In the genomic region with DNA sequence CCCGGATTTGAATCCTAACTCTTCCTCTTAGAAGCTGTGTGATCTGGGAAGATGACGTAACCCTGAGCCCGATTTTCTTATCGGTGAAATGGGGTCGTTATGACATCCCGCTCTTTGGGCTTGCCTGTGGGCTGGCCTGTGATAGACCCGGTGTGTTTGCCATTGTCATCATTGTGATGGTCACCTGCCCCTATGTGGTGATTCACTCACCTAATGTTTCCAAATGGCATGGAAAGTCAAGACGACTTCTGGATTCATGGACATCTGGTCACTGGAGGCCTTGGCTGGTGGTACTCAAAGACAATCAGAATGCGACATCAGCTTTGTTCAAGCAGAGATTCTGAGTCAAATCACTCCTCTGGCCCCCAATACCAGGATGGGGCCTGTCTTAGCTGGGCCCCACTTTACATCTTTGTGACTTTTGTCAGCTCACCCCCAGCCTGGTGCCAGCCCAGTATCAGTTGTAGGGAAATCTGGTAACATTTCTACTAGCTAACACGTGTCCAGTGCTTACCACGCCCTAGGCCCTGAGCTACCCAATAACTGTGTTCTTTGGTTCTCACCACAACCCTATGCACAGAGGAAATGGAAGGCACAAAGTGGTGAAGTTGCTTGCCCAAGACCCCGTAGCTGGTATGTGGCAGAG, we compare ENCODE assay signal across 15 cellular contexts. TPM values are rescaled to one million over a fixed set of nuclear protein-coding genes. Genes with fewer than 3 reads are reported as not detected.
DNase-seq lines count a peak whose midpoint lies in the region; ATAC-seq and TF ChIP-seq lines count a peak whose summit lies in the region.
"Had no signal": no experiment of that assay in that cellular context is flagged by ENCODE, and none has a peak within 500 bp of the region (broad histone marks: within the 10 kb centered on the region; RNA-seq: fewer than 3 reads in every experiment).

No MANE protein-coding gene starts in this region.

- no peak overlapping the region for H2AFZ ChIP-seq in DND-41 (ENCODE audit: low read depth, low read length)

- H3K27me3 ChIP-seq in DND-41 (ENCODE audit: insufficient read depth, low read length, poor library complexity), result no peaks in the 10 kb centered on the region
- H3K27me3 ChIP-seq in Panc1 (ENCODE audit: control insufficient read depth, insufficient read depth, low read length), result no peaks in the 10 kb centered on the region
- H3K27me3 ChIP-seq in skeletal muscle tissue (ENCODE audit: control insufficient read depth in 3 of 3, insufficient read depth in 3 of 3, low read length in 3 of 3), result no peaks in the 10 kb centered on the region
- H3K27me3 ChIP-seq in colonic mucosa, result no peaks in the 10 kb centered on the region

- H3K4me1 ChIP-seq in DND-41 (ENCODE audit: insufficient read depth, low read length), result peaks cover 32% of the 10 kb centered on the region
- H3K4me1 ChIP-seq in Panc1 (ENCODE audit: control insufficient read depth, insufficient read depth, low read length), result peaks cover 15% of the 10 kb centered on the region
- H3K4me1 ChIP-seq in skeletal muscle tissue (ENCODE audit: control insufficient read depth in 3 of 3, insufficient read depth in 3 of 3, low read length in 3 of 3), result peaks cover 38 to 53% (median 41%) of the 10 kb centered on the region in 3 donors
- peaks cover 14% of the 10 kb centered on the region for H3K4me1 ChIP-seq in colonic mucosa

- peaks cover 52% of the 10 kb centered on the region for H3K36me3 ChIP-seq in DND-41 (ENCODE audit: insufficient read depth, low read length)
- peaks cover 11% of the 10 kb centered on the region for H3K36me3 ChIP-seq in Panc1 (ENCODE audit: control insufficient read depth, insufficient read depth, low read length)
- H3K36me3 ChIP-seq in skeletal muscle tissue (ENCODE audit: control insufficient read depth in 3 of 3, insufficient read depth in 3 of 3, low read length in 3 of 3), result peaks cover 35 to 44% (median 42%) of the 10 kb centered on the region in 3 donors
- peaks cover 5% of the 10 kb centered on the region for H3K36me3 ChIP-seq in colonic mucosa

- in situ Hi-C loops in Panc1 (cut with HindIII; ENCODE audit: low pct_unique_long_range_greater_than_20kb, low sequenced_read_pairs), result no loop called here

- peaks cover 46 to 54% of the 10 kb centered on the region in 2 donors for H3K4me1 Mint-ChIP-seq in immature natural killer cell

- intact Hi-C loops in Panc1 (cut with micrococcal nuclease; ENCODE audit: unreplicated experiment), result no loop called here
- intact Hi-C loops in colonic mucosa (cut with DNase I), result no loop called here

- CTCF ChIA-PET in Panc1 (lab: Charles Lee), result no interaction called here

- TSS peak; percentile 39 for BruUV-seq in Panc1 (replicated peaks; lab: Mats Ljungman, UMichigan)

- H3K27ac ChIP-seq in DND-41 (ENCODE audit: low read length), result no peak overlapping the region
- no peak overlapping the region for H3K27ac ChIP-seq in Panc1 (ENCODE audit: low read length)
- peak overlapping the region; percentile 37 for H3K27ac ChIP-seq in skeletal muscle tissue (ENCODE audit: low read depth, low read length)
- H3K27ac ChIP-seq in colonic mucosa, result no peak overlapping the region

- H3K9me3 ChIP-seq in DND-41 (ENCODE audit: insufficient read depth, low read length, severe bottlenecking) (no peaks in the 10 kb centered on the region), Panc1 (ENCODE audit: control insufficient read depth, insufficient read depth, low read depth, low read length) (no peaks in the 10 kb centered on the region), skeletal muscle tissue (ENCODE audit: control insufficient read depth in 3 of 3, low read length in 3 of 3) (no peaks in the 10 kb centered on the region), colonic mucosa (no peaks in the 10 kb centered on the region)

- peak overlapping the region; percentile 6 to 81 (median 66) for H3K27ac Mint-ChIP-seq in immature natural killer cell
- H3K27ac Mint-ChIP-seq: activated naive CD4-positive, alpha-beta T cell treated with anti-CD3 and anti-CD28 coated beads, Interleukin-2, amount 50 U/mL, for 24 hours had no signal

- peak overlapping the region in 4 of 5 donors; percentile 22 to 50 (median 30) for H3K4me3 Mint-ChIP-seq in immature natural killer cell

- POLR2A ChIA-PET in Panc1 (lab: Charles Lee), result no interaction called here

- H3K4me2 ChIP-seq in DND-41 (ENCODE audit: insufficient read depth, low read length), result peak overlapping the region; percentile 92; the same call in 1 of the 2 replicates

- peaks cover 61% of the 10 kb centered on the region for H3K79me2 ChIP-seq in DND-41 (ENCODE audit: insufficient read depth, low read length)

- H3K27me3 Mint-ChIP-seq in immature natural killer cell (ENCODE audit: low read depth in 3 of 3), result peaks cover 4 to 13% (median 10%) of the 10 kb centered on the region in 3 donors
- H3K27me3 Mint-ChIP-seq: activated naive CD4-positive, alpha-beta T cell treated with anti-CD3 and anti-CD28 coated beads, Interleukin-2, amount 50 U/mL, for 24 hours had no signal

- DNase-seq in DND-41, result no peak
- DNase-seq in Panc1 (ENCODE audit: low read depth, low spot score), result no peak
- no peak for DNase-seq in immature natural killer cell
- no peak for DNase-seq in colonic mucosa
- no peak for DNase-seq in NCI-H2029 (lab: John Stamatoyannopoulos, UW)
- DNase-seq in NK-92 (lab: John Stamatoyannopoulos, UW; ENCODE audit: unreplicated experiment), result no peak
- DNase-seq: activated CD4-positive, alpha-beta T cell treated with anti-CD3 and anti-CD28 coated beads, Interleukin-2, amount 50 U/mL, for 48 hours; midbrain; NCI-H1105; NCI-H446; PC-3; stimulated activated naive CD8-positive, alpha-beta T cell treated with anti-CD3 and anti-CD28 coated beads, Interleukin-15, Interleukin-2, amounts not matched to agents 100 U/mL and 50 U/mL, for 24 hours; T-helper 9 cell had no signal

- TF ChIP-seq CTCF in DND-41 (IDR thresholded peaks at IDR 0.05; ENCODE audit: borderline replicate concordance, extremely low read depth, low read length, poor library complexity, severe bottlenecking) (no peak), Panc1 (IDR thresholded peaks at IDR 0.05) (no peak), colonic mucosa (IDR thresholded peaks at IDR 0.05) (no peak)

- no peaks in the 10 kb centered on the region for H3K9me3 Mint-ChIP-seq in immature natural killer cell
- H3K9me3 Mint-ChIP-seq: activated naive CD4-positive, alpha-beta T cell treated with anti-CD3 and anti-CD28 coated beads, Interleukin-2, amount 50 U/mL, for 24 hours had no signal

- H3K9ac ChIP-seq in DND-41 (ENCODE audit: low read depth, low read length) (no peak overlapping the region), skeletal muscle tissue (ENCODE audit: low read depth in 1 of 3, low read length in 3 of 3) (peak overlapping the region in 2 of 3 donors; percentile 3 to 37), colonic mucosa (ENCODE audit: low read depth in 2 of 2, low read length in 2 of 2) (no peak overlapping the region)

- H3K4me3 ChIP-seq in DND-41 (ENCODE audit: low read depth in 1 of 2, low read length in 2 of 2), result no peak overlapping the region
- H3K4me3 ChIP-seq in Panc1 (ENCODE audit: low read depth in 2 of 2, low read length in 2 of 2), result no peak overlapping the region
- H3K4me3 ChIP-seq in skeletal muscle tissue (ENCODE audit: low read length in 3 of 3), result no peak overlapping the region
- no peak overlapping the region for H3K4me3 ChIP-seq in colonic mucosa

- peaks cover 14 to 37% (median 22%) of the 10 kb centered on the region in 3 donors for H3K36me3 Mint-ChIP-seq in immature natural killer cell

- peaks cover 42% of the 10 kb centered on the region for H4K20me1 ChIP-seq in DND-41 (ENCODE audit: insufficient read depth, low read length)

- ATAC-seq in DND-41 (ENCODE audit: insufficient read depth, low read depth) (no peak), Panc1 (no peak)
- ATAC-seq: PC-3; stimulated activated naive CD8-positive, alpha-beta T cell treated with anti-CD3 and anti-CD28 coated beads, Interleukin-15, Interleukin-2, amounts not matched to agents 100 U/mL and 50 U/mL, for 24 hours had no signal

RNA-seq across cellular contexts. Expression of gene TMEM43, which starts 2.8 kb away (rescaled TPM):
- total RNA-seq in Panc1 (2021; ENCODE audit: unreplicated experiment) (51.2 TPM), skeletal muscle tissue (39.7 TPM), colonic mucosa (10 to 100 TPM; 25.4 to 31.1 TPM)
- polyA plus RNA-seq in Panc1 (2012; ENCODE audit: insufficient read length), result 47.3 TPM
- 100 to 1,000 TPM in 1 of 3 donors, 10 to 100 TPM in 2; 78.3 to 117 (median 87.5) TPM for polyA plus RNA-seq in immature natural killer cell

RNA-seq across cellular contexts. Expression of gene CHCHD4, which starts 3.0 kb away (rescaled TPM):
- total RNA-seq in Panc1 (2021; ENCODE audit: unreplicated experiment) (13.8 TPM), skeletal muscle tissue (12.5 TPM), colonic mucosa (10 to 100 TPM; 14.5 to 25.4 TPM)
- 8.9 TPM for polyA plus RNA-seq in Panc1 (2012; ENCODE audit: insufficient read length)
- 10 to 100 TPM in 2 of 3 donors, 1 to 10 TPM in 1; 9.6 to 23.2 (median 12.4) TPM for polyA plus RNA-seq in immature natural killer cell

RNA-seq across cellular contexts. Expression of gene XPC, which starts 50.8 kb away (rescaled TPM):
- total RNA-seq in Panc1 (2021; ENCODE audit: unreplicated experiment) (15.1 TPM), skeletal muscle tissue (14.6 TPM), colonic mucosa (10 to 100 TPM; 14.7 to 23.3 TPM)
- 13.9 TPM for polyA plus RNA-seq in Panc1 (2012; ENCODE audit: insufficient read length)
- polyA plus RNA-seq in immature natural killer cell, result 10 to 100 TPM; 20.3 to 32.2 (median 22.6) TPM

RNA-seq across cellular contexts. Expression of gene LSM3, which starts 51.0 kb away (rescaled TPM):
- total RNA-seq in Panc1 (2021; ENCODE audit: unreplicated experiment), result 11.9 TPM
- 6.0 TPM for polyA plus RNA-seq in Panc1 (2012; ENCODE audit: insufficient read length)
- 10 to 100 TPM; 28.3 to 38.3 (median 31.5) TPM for polyA plus RNA-seq in immature natural killer cell
- 14.6 TPM for total RNA-seq in skeletal muscle tissue
- 10 to 100 TPM; 12.4 to 16.4 TPM for total RNA-seq in colonic mucosa

Comparison
In these comparisons a context has a peak if more than half of its experiments do, and no peak if none do; other contexts are left out.
1. H3K9ac ChIP-seq: peak in skeletal muscle tissue (2 of 3); none in DND-41 (single experiment) and colonic mucosa (0 of 2).